ENCODE assay signal across 23 cellular contexts in the genomic region with DNA sequence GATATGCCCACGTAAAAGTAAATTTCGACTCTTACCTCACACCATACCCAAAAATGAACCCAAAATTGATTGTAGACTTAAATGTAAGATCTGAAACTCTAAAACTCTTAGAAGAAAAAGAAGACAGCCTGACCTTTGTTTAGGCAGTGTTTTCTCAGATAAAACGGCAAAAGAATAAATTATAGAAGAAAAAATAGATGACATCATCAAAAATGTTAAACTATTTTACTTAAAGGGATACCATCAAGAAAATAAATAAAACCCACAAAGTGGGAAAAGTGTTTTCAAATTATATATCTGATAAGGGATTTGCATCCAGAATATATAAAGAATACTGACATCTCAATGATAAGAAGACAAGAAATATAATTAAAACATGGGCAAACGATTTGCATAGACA.
"Had no signal": no experiment of that assay in that cellular context is flagged by ENCODE, and none has a peak within 500 bp of the region (broad histone marks: within the 10 kb centered on the region; RNA-seq: fewer than 3 reads in every experiment).

No MANE protein-coding gene starts in this region.

- ATAC-seq: effector memory CD8-positive, alpha-beta T cell; gastrocnemius medialis; left cardiac atrium; left lung; naive thymus-derived CD8-positive, alpha-beta T cell; stimulated activated naive B cell treated with anti-CD40 and anti-IgM and Interleukin-4, amounts not matched to agents 10 μg/mL and 1 μg/mL and 100 μg/mL, for 72 hours had no signal

- DNase-seq: cortex of kidney; effector memory CD8-positive, alpha-beta T cell; erythroblast; esophagus squamous epithelium; gastrocnemius medialis; head of caudate nucleus; left cardiac atrium; left lung; mesendoderm; naive thymus-derived CD8-positive, alpha-beta T cell; nephron progenitor cell; nucleus accumbens; sigmoid colon; spleen; stimulated activated CD4-positive, alpha-beta T cell treated with anti-CD3 and anti-CD28 coated beads, Interleukin-4, amount 100 ng/mL, for 4 hours; stimulated activated naive B cell treated with anti-CD40 and anti-IgM and Interleukin-4, amounts not matched to agents 10 μg/mL and 1 μg/mL and 100 μg/mL, for 72 hours; upper lobe of left lung had no signal

- H3K27ac ChIP-seq: esophagus squamous epithelium, gastrocnemius medialis, left lung, prostate gland, right atrium auricular region, sigmoid colon, spleen, thoracic aorta, tibial nerve, upper lobe of left lung had no signal

- FAIRE-seq: endometrium, urothelium cell line had no signal

- H3K27me3 ChIP-seq: esophagus squamous epithelium, gastrocnemius medialis, left lung, right atrium auricular region, sigmoid colon, spleen, tibial nerve, upper lobe of left lung had no signal

- H3K36me3 ChIP-seq: esophagus squamous epithelium, gastrocnemius medialis, left lung, prostate gland, right atrium auricular region, sigmoid colon, spleen, thoracic aorta, tibial nerve, upper lobe of left lung had no signal

- H3K4me3 ChIP-seq: esophagus squamous epithelium, gastrocnemius medialis, left lung, prostate gland, right atrium auricular region, sigmoid colon, spleen, thoracic aorta, tibial nerve, upper lobe of left lung had no signal

- H3K4me1 ChIP-seq: esophagus squamous epithelium, gastrocnemius medialis, left lung, prostate gland, right atrium auricular region, sigmoid colon, spleen, tibial nerve, upper lobe of left lung had no signal

- H3K9me3 ChIP-seq: esophagus squamous epithelium, gastrocnemius medialis, left lung, prostate gland, right atrium auricular region, sigmoid colon, thoracic aorta, tibial nerve, upper lobe of left lung had no signal
